17 cellular contexts compared by ENCODE assay signal in genomic region chr9:102461441-102461840, GRCh38.
DNase-seq lines count a peak whose midpoint lies in the region; ATAC-seq, FAIRE-seq and TF ChIP-seq lines count a peak whose summit lies in the region.
"Had no signal": no experiment of that assay in that cellular context is flagged by ENCODE, and none has a peak within 500 bp of the region (broad histone marks: within the 10 kb centered on the region; RNA-seq: fewer than 3 reads in every experiment).

No MANE protein-coding gene starts in this region.

- no peaks in the 10 kb centered on the region for H3K4me1 Mint-ChIP-seq in Calu3 (ENCODE audit: low read depth, unreplicated experiment)
- H3K4me1 Mint-ChIP-seq: H9 had no signal

- no peak overlapping the region for H3K4me3 Mint-ChIP-seq in Calu3 (ENCODE audit: low read depth, unreplicated experiment)
- H3K4me3 Mint-ChIP-seq: CD8-positive, alpha-beta T cell; H9 had no signal

- no peaks in the 10 kb centered on the region for H4K20me1 ChIP-seq in GM12878 (ENCODE audit: control insufficient read depth, insufficient read depth)

- H3K27me3 Mint-ChIP-seq in Calu3 (ENCODE audit: unreplicated experiment): no peaks in the 10 kb centered on the region

- no peak overlapping the region for H3K27ac ChIP-seq in GM12878 (ENCODE audit: control insufficient read depth, insufficient read depth)

- no peak for TF ChIP-seq POLR2A in GM12878 (IDR thresholded peaks at IDR 0.05; ENCODE audit: low read depth, low read length)

- intact Hi-C loops in GM12878 (cut with micrococcal nuclease; ENCODE audit: unreplicated experiment): no loop called here
- intact Hi-C loops in Calu3 (cut with micrococcal nuclease; ENCODE audit: unreplicated experiment): no loop called here

- ATAC-seq in GM12878 (no peak), GM19351 (IDR thresholded peaks at IDR 0.05; ENCODE audit: unreplicated experiment) (no peak)
- ATAC-seq: CD8-positive, alpha-beta T cell had no signal

- in situ Hi-C loops in GM12878 (cut with MboI): no loop called here

- RAD21 ChIA-PET in GM12878 (lab: Charles Lee; ENCODE audit: unreplicated experiment): no interaction called here

- no peak overlapping the region for H3K4me2 ChIP-seq in GM12878 (ENCODE audit: control insufficient read depth, insufficient read depth)

- CTCF ChIA-PET in GM12878 (lab: Yijun Ruan, JAX) (interaction anchor here (0.6 kb wide), 1 partner anchor 25 kb away, joined by 3 read pairs; no protein-coding TSS in a partner anchor), Calu3 (lab: Charles Lee) (no interaction called here)

- H3K9me3 Mint-ChIP-seq in Calu3 (ENCODE audit: low read depth, unreplicated experiment): no peaks in the 10 kb centered on the region
- H3K9me3 Mint-ChIP-seq: H9 had no signal

- no peak overlapping the region for H2AFZ ChIP-seq in GM12878 (ENCODE audit: control insufficient read depth, low read depth, low read length)

- SMC1A ChIA-PET in GM12878 (lab: Charles Lee; ENCODE audit: uncharacterized antibody, unreplicated experiment): no interaction called here

- no peak overlapping the region for H3K9ac ChIP-seq in GM12878 (ENCODE audit: control insufficient read depth, insufficient read depth, low read length)

- no peaks in the 10 kb centered on the region for H3K79me2 ChIP-seq in GM12878 (ENCODE audit: control insufficient read depth, insufficient read depth, low read length)

- POLR2A ChIA-PET in GM12878 (lab: Charles Lee): no interaction called here

- H3K27ac Mint-ChIP-seq in Calu3 (ENCODE audit: unreplicated experiment): no peak overlapping the region
- H3K27ac Mint-ChIP-seq: CD8-positive, alpha-beta T cell; H9 had no signal

- no peak for FAIRE-seq in GM12878 (lab: Jason Lieb, UNC)

- no peak overlapping the region for H3K4me3 ChIP-seq in GM12878

- TF ChIP-seq CTCF in GM12878 (IDR thresholded peaks at IDR 0.05 in 2 of 3, conservative IDR thresholded peaks at IDR 0.05 in 1 of 3; ENCODE audit: control insufficient read depth in 2 of 3, extremely low read depth in 1 of 3, insufficient read depth in 1 of 3, low read depth in 3 of 3, low read length in 3 of 3) (no peak), Calu3 (IDR thresholded peaks at IDR 0.05; ENCODE audit: unreplicated experiment) (no peak)

- no peaks in the 10 kb centered on the region for H3K36me3 Mint-ChIP-seq in Calu3 (ENCODE audit: insufficient read depth, unreplicated experiment)
- H3K36me3 Mint-ChIP-seq: CD8-positive, alpha-beta T cell had no signal

- WGBS in GM12878 (ENCODE audit: insufficient coverage, insufficient replicate concordance, low lambda C conversion rate, missing lambda C conversion rate): 27% methylated on average over 2 of the region's 2 CpGs

- H3K4me1 ChIP-seq in GM12878 (ENCODE audit: control insufficient read depth, insufficient read depth, low read length): no peaks in the 10 kb centered on the region

- no peak for TF ChIP-seq EP300 in GM12878 (IDR thresholded peaks at IDR 0.05; ENCODE audit: borderline replicate concordance in 1 of 2, control insufficient read depth in 1 of 2, low read depth in 2 of 2, low read length in 2 of 2)

- no peaks in the 10 kb centered on the region for H3K9me3 ChIP-seq in GM12878 (replicated peaks; ENCODE audit: control insufficient read depth, insufficient read depth, low read length)

- peak; percentile 67 for DNase-seq in H4 (ENCODE audit: low spot score)
- peak; percentile 2 for DNase-seq in NCI-H2171 (lab: John Stamatoyannopoulos, UW)
- no peak for DNase-seq in GM12878 (ENCODE audit: low read depth, low spot score)
- peak; percentile 4 for DNase-seq in renal cortical epithelial cell (ENCODE audit: low read depth)
- no peak for DNase-seq in NCI-H146 treated with DMSO at 0.1 percent for 48 hours (lab: John Stamatoyannopoulos, UW; ENCODE audit: unreplicated experiment)
- DNase-seq in Calu3: no peak
- no peak for DNase-seq in epidermal melanocyte (ENCODE audit: insufficient read length, low spot score)
- DNase-seq: AML-193; CD8-positive, alpha-beta T cell; H9; Karpas-422; NCI-H1436; NCI-H2081; NCI-H510A; SIG-M5; SW 1271 had no signal

- no peak for TF ChIP-seq RAD21 in GM12878 (IDR thresholded peaks at IDR 0.05; ENCODE audit: insufficient read depth, low read depth, low read length)

- no peaks in the 10 kb centered on the region for H3K36me3 ChIP-seq in GM12878 (ENCODE audit: control insufficient read depth in 2 of 2, insufficient read depth in 2 of 2, low read length in 1 of 2)

- H3K27me3 ChIP-seq in GM12878 (replicated peaks in 1 of 2; ENCODE audit: control insufficient read depth in 2 of 2, insufficient read depth in 2 of 2, low read length in 1 of 2): no peaks in the 10 kb centered on the region

- BruUV-seq in GM12878 (replicated peaks; lab: Mats Ljungman, UMichigan) (no TSS peak), Calu3 (replicated peaks; lab: Mats Ljungman, UMichigan) (no TSS peak)

TF ChIP-seq in GM12878, 131 proteins besides CTCF, POLR2A, EP300 and RAD21:
- TF ChIP-seq, protein P1, sequence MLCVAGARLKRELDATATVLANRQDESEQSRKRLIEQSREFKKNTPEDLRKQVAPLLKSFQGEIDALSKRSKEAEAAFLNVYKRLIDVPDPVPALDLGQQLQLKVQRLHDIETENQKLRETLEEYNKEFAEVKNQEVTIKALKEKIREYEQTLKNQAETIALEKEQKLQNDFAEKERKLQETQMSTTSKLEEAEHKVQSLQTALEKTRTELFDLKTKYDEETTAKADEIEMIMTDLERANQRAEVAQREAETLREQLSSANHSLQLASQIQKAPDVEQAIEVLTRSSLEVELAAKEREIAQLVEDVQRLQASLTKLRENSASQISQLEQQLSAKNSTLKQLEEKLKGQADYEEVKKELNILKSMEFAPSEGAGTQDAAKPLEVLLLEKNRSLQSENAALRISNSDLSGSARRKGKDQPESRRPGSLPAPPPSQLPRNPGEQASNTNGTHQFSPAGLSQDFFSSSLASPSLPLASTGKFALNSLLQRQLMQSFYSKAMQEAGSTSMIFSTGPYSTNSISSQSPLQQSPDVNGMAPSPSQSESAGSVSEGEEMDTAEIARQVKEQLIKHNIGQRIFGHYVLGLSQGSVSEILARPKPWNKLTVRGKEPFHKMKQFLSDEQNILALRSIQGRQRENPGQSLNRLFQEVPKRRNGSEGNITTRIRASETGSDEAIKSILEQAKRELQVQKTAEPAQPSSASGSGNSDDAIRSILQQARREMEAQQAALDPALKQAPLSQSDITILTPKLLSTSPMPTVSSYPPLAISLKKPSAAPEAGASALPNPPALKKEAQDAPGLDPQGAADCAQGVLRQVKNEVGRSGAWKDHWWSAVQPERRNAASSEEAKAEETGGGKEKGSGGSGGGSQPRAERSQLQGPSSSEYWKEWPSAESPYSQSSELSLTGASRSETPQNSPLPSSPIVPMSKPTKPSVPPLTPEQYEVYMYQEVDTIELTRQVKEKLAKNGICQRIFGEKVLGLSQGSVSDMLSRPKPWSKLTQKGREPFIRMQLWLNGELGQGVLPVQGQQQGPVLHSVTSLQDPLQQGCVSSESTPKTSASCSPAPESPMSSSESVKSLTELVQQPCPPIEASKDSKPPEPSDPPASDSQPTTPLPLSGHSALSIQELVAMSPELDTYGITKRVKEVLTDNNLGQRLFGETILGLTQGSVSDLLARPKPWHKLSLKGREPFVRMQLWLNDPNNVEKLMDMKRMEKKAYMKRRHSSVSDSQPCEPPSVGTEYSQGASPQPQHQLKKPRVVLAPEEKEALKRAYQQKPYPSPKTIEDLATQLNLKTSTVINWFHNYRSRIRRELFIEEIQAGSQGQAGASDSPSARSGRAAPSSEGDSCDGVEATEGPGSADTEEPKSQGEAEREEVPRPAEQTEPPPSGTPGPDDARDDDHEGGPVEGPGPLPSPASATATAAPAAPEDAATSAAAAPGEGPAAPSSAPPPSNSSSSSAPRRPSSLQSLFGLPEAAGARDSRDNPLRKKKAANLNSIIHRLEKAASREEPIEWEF (IDR thresholded peaks at IDR 0.05; ENCODE audit: insufficient replicate concordance, low read depth, low read length): no peak
- TF ChIP-seq EED (IDR thresholded peaks at IDR 0.05; ENCODE audit: low read depth): 0 out of 2 replicates have a peak, but pooled peaks have one; percentile 10

Comparison
In these comparisons a context has a peak if more than half of its experiments do, and no peak if none do; other contexts are left out.
1. DNase-seq: peak in H4 (single experiment), NCI-H2171 (single experiment) and renal cortical epithelial cell (single experiment); none in GM12878 (single experiment), NCI-H146 treated with DMSO at 0.1 percent for 48 hours (single experiment), Calu3 (single experiment) and epidermal melanocyte (single experiment).